In the genomic region with DNA sequence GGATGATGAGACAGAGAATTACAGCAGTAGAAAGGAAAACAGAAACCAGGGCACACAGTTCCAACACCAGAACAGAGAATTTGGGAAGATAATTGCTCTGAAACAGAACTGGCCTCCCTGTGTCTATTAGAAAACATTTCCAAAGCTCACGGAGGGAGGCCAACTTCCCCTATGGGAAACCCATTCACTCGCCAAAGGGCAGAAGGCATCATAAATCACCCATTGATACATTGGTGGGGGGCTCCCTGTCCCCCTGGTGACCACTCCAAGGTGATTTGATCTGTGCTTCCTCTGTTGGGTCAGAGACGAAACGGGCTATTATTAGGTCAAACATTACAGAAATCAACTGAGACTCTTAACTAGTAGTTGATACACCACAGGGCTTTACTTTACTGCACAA, we compare ENCODE assay signal across 10 cellular contexts. TPM values are rescaled to one million over a fixed set of nuclear protein-coding genes. Genes with fewer than 3 reads are reported as not detected.
DNase-seq lines count a peak whose midpoint lies in the region; ATAC-seq and TF ChIP-seq lines count a peak whose summit lies in the region.
"Had no signal": no experiment of that assay in that cellular context is flagged by ENCODE, and none has a peak within 500 bp of the region (broad histone marks: within the 10 kb centered on the region; RNA-seq: fewer than 3 reads in every experiment).

No MANE protein-coding gene starts in this region.

- no peak overlapping the region for H3K4me2 ChIP-seq in mesendoderm (ENCODE audit: low read length)

- H3K4ac ChIP-seq in mesendoderm (ENCODE audit: low read depth, low read length), result no peak overlapping the region

- H3K27ac ChIP-seq in cardiac muscle cell (no peak overlapping the region), mesodermal cell (ENCODE audit: low read depth, low read length, severe bottlenecking) (no peak overlapping the region), urinary bladder (ENCODE audit: low read depth) (no peak overlapping the region), mesendoderm (ENCODE audit: low read depth, low read length) (no peak overlapping the region)

- H3K9ac ChIP-seq in mesendoderm (ENCODE audit: low read length), result no peak overlapping the region

- H3K79me2 ChIP-seq in mesendoderm (ENCODE audit: control insufficient read depth, insufficient read depth, low read length), result peaks cover 11% of the 10 kb centered on the region

- no peak overlapping the region for H3K18ac ChIP-seq in mesendoderm (ENCODE audit: low read length)

- H2BK5ac ChIP-seq in mesendoderm (ENCODE audit: low read length), result no peak overlapping the region

- DNase-seq in cardiac muscle cell (ENCODE audit: low read depth in 1 of 2, low spot score in 1 of 2), result no peak
- DNase-seq in Right ventricle myocardium inferior (ENCODE audit: missing footprints), result no peak
- DNase-seq in astrocyte of the hippocampus (ENCODE audit: low read depth, low spot score), result peak; percentile 41
- no peak for DNase-seq in hypothalamus (lab: John Stamatoyannopoulos, UW)
- DNase-seq in mesendoderm, result no peak
- DNase-seq: NCI-H1048, T-helper 9 cell had no signal

- H3K4me3 ChIP-seq in cardiac muscle cell (peak overlapping the region; percentile 50), mesodermal cell (ENCODE audit: extremely low read depth, insufficient read depth, low read length, poor library complexity, severe bottlenecking) (peak overlapping the region; percentile 67), urinary bladder (ENCODE audit: low read depth, low read length) (peak overlapping the region; percentile 8), mesendoderm (ENCODE audit: low read length) (no peak overlapping the region)

- H3K56ac ChIP-seq in mesendoderm (ENCODE audit: low read length), result no peak overlapping the region

- ATAC-seq in Right ventricle myocardium inferior (no peak), GM18502 (IDR thresholded peaks at IDR 0.05; ENCODE audit: poor library complexity, unreplicated experiment) (no peak)

- no peak overlapping the region for H3K23ac ChIP-seq in mesendoderm (ENCODE audit: low read length)

- H3K9me3 ChIP-seq in cardiac muscle cell (ENCODE audit: low read depth) (no peaks in the 10 kb centered on the region), mesodermal cell (ENCODE audit: control insufficient read depth, low read length) (no peaks in the 10 kb centered on the region)

- H3K4me1 ChIP-seq in cardiac muscle cell (ENCODE audit: low read depth) (peaks cover 17% of the 10 kb centered on the region), mesodermal cell (ENCODE audit: control insufficient read depth, insufficient read depth, low read length, poor library complexity, severe bottlenecking) (peaks cover 6% of the 10 kb centered on the region), urinary bladder (ENCODE audit: insufficient read depth) (no peaks in the 10 kb centered on the region), mesendoderm (ENCODE audit: control insufficient read depth, low read depth, low read length) (no peaks in the 10 kb centered on the region)

- no peak overlapping the region for H4K5ac ChIP-seq in mesendoderm (ENCODE audit: low read length)

- no peak overlapping the region for H2BK15ac ChIP-seq in mesendoderm (replicated peaks; ENCODE audit: low read depth)

- H2BK120ac ChIP-seq in mesendoderm (ENCODE audit: low read depth, low read length), result no peak overlapping the region

- H3K36me3 ChIP-seq in cardiac muscle cell (no peaks in the 10 kb centered on the region), mesodermal cell (ENCODE audit: control insufficient read depth, insufficient read depth, low read length) (peaks cover 6% of the 10 kb centered on the region), urinary bladder (ENCODE audit: insufficient read depth) (no peaks in the 10 kb centered on the region), mesendoderm (ENCODE audit: control insufficient read depth, insufficient read depth, low read length) (no peaks in the 10 kb centered on the region)

- H4K8ac ChIP-seq in mesendoderm (ENCODE audit: low read depth, low read length), result no peak overlapping the region

- intact Hi-C loops in Right ventricle myocardium inferior (cut with DNase I), result loop anchor here (10.0 kb wide), 1 partner anchor 48 kb away; no protein-coding TSS in a partner anchor

- peaks cover 11% of the 10 kb centered on the region for H3K79me1 ChIP-seq in mesendoderm (ENCODE audit: low read length)

- H3K27me3 ChIP-seq in cardiac muscle cell, result no peaks in the 10 kb centered on the region
- H3K27me3 ChIP-seq in mesendoderm (ENCODE audit: insufficient read depth, low read length, poor library complexity), result no peaks in the 10 kb centered on the region

- no peak overlapping the region for H2AK5ac ChIP-seq in mesendoderm (ENCODE audit: low read length)

- no peak for TF ChIP-seq CTCF in cardiac muscle cell (IDR thresholded peaks at IDR 0.05; ENCODE audit: low read depth, low read length)

- WGBS in mesodermal cell (ENCODE audit: insufficient coverage in 2 of 2), 2 experiments, result 29 to 57% methylated on average over 1 to 3 of the region's 4 CpGs
- 81% methylated on average over 4 of the region's 4 CpGs for WGBS in urinary bladder
- no CpG with 5 or more reads among the region's 4 CpGs for WGBS in mesendoderm (ENCODE audit: extremely low coverage, insufficient coverage, low lambda C conversion rate)

RNA-seq across cellular contexts. Expression of a gene that starts 3.8 kb away (rescaled TPM):
- 5.6 and 7.0 TPM in 2 replicates for total RNA-seq in cardiac muscle cell
- polyA plus RNA-seq in cardiac muscle cell, result 10.0 and 12.1 TPM in 2 replicates
- total RNA-seq in Right ventricle myocardium inferior, result 2.5 TPM
- 16.4 TPM for polyA plus RNA-seq in mesodermal cell (2013, experiment 1 of 2)
- polyA plus RNA-seq in mesodermal cell (2013, experiment 2 of 2), result 17.9 TPM
- total RNA-seq in urinary bladder, result 6.3 TPM
- 22.4 TPM for polyA plus RNA-seq in urinary bladder
- 23.7 TPM for polyA plus RNA-seq in mesendoderm (2013, experiment 1 of 2)
- polyA plus RNA-seq in mesendoderm (2013, experiment 2 of 2), result 23.8 TPM
